11 cellular contexts compared by ENCODE assay signal in genomic region chr6:167543602-167544506, GRCh38.
DNase-seq lines count a peak whose midpoint lies in the region; ATAC-seq and TF ChIP-seq lines count a peak whose summit lies in the region.
"Had no signal": no experiment of that assay in that cellular context is flagged by ENCODE, and none has a peak within 500 bp of the region (broad histone marks: within the 10 kb centered on the region; RNA-seq: fewer than 3 reads in every experiment).

No MANE protein-coding gene starts in this region.

- intact Hi-C loops in vagina (cut with DNase I) = no loop called here

- no peaks in the 10 kb centered on the region for H3K9me3 ChIP-seq in vagina

- TF ChIP-seq POLR2A in vagina (IDR thresholded peaks at IDR 0.05) = no peak

- DNase-seq in NCI-H1092 treated with DMSO at 0.1 percent for 48 hours (lab: John Stamatoyannopoulos, UW) (peak; percentile 11), NCI-H1092 (lab: John Stamatoyannopoulos, UW) (no peak), glutamatergic neuron (no peak), osteocyte (ENCODE audit: extremely low spot score, unreplicated experiment) (no peak), vagina (ENCODE audit: extremely low spot score in 2 of 2) (no peak), NCI-H1930 (lab: John Stamatoyannopoulos, UW) (no peak)
- no peak for DNase-seq in activated CD4-positive, CD25-positive, alpha-beta regulatory T cell treated with anti-CD3 and anti-CD28 coated beads, Interleukin-2, amount 50 U/mL, for 72 hours
- DNase-seq: 8988T; activated CD4-positive, alpha-beta T cell treated with anti-CD3 and anti-CD28 coated beads, Interleukin-2, amount 50 U/mL, for 1 hour; CD4-positive, alpha-beta memory T cell had no signal

- no peaks in the 10 kb centered on the region for H3K27me3 ChIP-seq in vagina

- H3K4me1 Mint-ChIP-seq in glutamatergic neuron (ENCODE audit: low read depth, unreplicated experiment) (no peaks in the 10 kb centered on the region), osteocyte (ENCODE audit: unreplicated experiment) (peaks cover 30% of the 10 kb centered on the region)

- peak overlapping the region in 1 of 2 donors; percentile 4 for H3K4me3 ChIP-seq in vagina

- no peaks in the 10 kb centered on the region for H3K36me3 ChIP-seq in vagina

- H3K4me3 Mint-ChIP-seq in glutamatergic neuron (ENCODE audit: unreplicated experiment) (no peak overlapping the region), osteocyte (ENCODE audit: unreplicated experiment) (peak overlapping the region; percentile 20)
- H3K4me3 Mint-ChIP-seq: CD4-positive, alpha-beta memory T cell had no signal

- peaks cover 2% of the 10 kb centered on the region for H3K27me3 Mint-ChIP-seq in glutamatergic neuron (ENCODE audit: unreplicated experiment)
- H3K27me3 Mint-ChIP-seq in osteocyte (ENCODE audit: unreplicated experiment) = no peaks in the 10 kb centered on the region
- H3K27me3 Mint-ChIP-seq: CD4-positive, alpha-beta memory T cell had no signal

- H3K27ac Mint-ChIP-seq in glutamatergic neuron (ENCODE audit: unreplicated experiment) (peak overlapping the region; percentile 14), osteocyte (ENCODE audit: unreplicated experiment) (peak overlapping the region; percentile 70)
- H3K27ac Mint-ChIP-seq: CD4-positive, alpha-beta memory T cell had no signal

- H3K9me3 Mint-ChIP-seq in glutamatergic neuron (ENCODE audit: unreplicated experiment) = peaks cover 3% of the 10 kb centered on the region
- peaks cover 11% of the 10 kb centered on the region for H3K9me3 Mint-ChIP-seq in osteocyte (ENCODE audit: unreplicated experiment)

- peak overlapping the region; percentile 65 for H3K27ac ChIP-seq in vagina

- peaks cover 17% of the 10 kb centered on the region for H3K36me3 Mint-ChIP-seq in glutamatergic neuron (ENCODE audit: unreplicated experiment)
- peaks cover 3% of the 10 kb centered on the region for H3K36me3 Mint-ChIP-seq in osteocyte (ENCODE audit: unreplicated experiment)
- H3K36me3 Mint-ChIP-seq: CD4-positive, alpha-beta memory T cell had no signal

- peaks cover 8% of the 10 kb centered on the region for H3K4me1 ChIP-seq in vagina

- no peak for ATAC-seq in HG03196 (IDR thresholded peaks at IDR 0.05; ENCODE audit: unreplicated experiment)

- no peak for TF ChIP-seq CTCF in glutamatergic neuron (IDR thresholded peaks at IDR 0.05; ENCODE audit: partially characterized antibody, unreplicated experiment)
- no peak for TF ChIP-seq CTCF in osteocyte (IDR thresholded peaks at IDR 0.05)
- no peak for TF ChIP-seq CTCF in vagina (IDR thresholded peaks at IDR 0.05)
